In genomic region chr11:27910186-27910941, GRCh38 we compare ENCODE assay signal across 19 cellular contexts.
DNase-seq lines count a peak whose midpoint lies in the region; TF ChIP-seq lines count a peak whose summit lies in the region.
"Had no signal": no experiment of that assay in that cellular context is flagged by ENCODE, and none has a peak within 500 bp of the region (broad histone marks: within the 10 kb centered on the region; RNA-seq: fewer than 3 reads in every experiment).

No MANE protein-coding gene starts in this region.

- H3K27me3 Mint-ChIP-seq in activated T-helper 2 cell treated with anti-CD3 and anti-CD28 coated beads, Interferon-gamma antibody, Interleukin-2, Interleukin-4, amounts not matched to agents 10 μg/mL and 5 μg/mL and 100 μg/mL, durations not matched to agents 14 hours and 24 hours and 36 hours (ENCODE audit: low read depth): no peaks in the 10 kb centered on the region

- H3K4me3 ChIP-seq in SJSA1 (no peak overlapping the region), epithelial cell of proximal tubule (ENCODE audit: low read depth, low read length) (no peak overlapping the region), skeletal muscle cell (ENCODE audit: low read depth, low read length) (no peak overlapping the region)
- H3K4me3 ChIP-seq: gastroesophageal sphincter, neural progenitor cell, right atrium auricular region had no signal

- H3K36me3 Mint-ChIP-seq in activated T-helper 2 cell treated with anti-CD3 and anti-CD28 coated beads, Interferon-gamma antibody, Interleukin-2, Interleukin-4, amounts not matched to agents 10 μg/mL and 5 μg/mL and 100 μg/mL, durations not matched to agents 14 hours and 24 hours and 36 hours (ENCODE audit: low read depth): no peaks in the 10 kb centered on the region
- H3K36me3 Mint-ChIP-seq: memory B cell, neural progenitor cell, WTC11 had no signal

- no peak for TF ChIP-seq CTCF in epithelial cell of proximal tubule (conservative IDR thresholded peaks at IDR 0.05; ENCODE audit: low read depth, low read length)

- DNase-seq in HCEC 1CT: peak; percentile 85
- DNase-seq in SJSA1 (ENCODE audit: low read depth in 1 of 2, low spot score in 2 of 2): peak; percentile 76 to 87
- DNase-seq in epithelial cell of proximal tubule (ENCODE audit: low read depth): peak; percentile 65
- DNase-seq in skeletal muscle cell (ENCODE audit: low read depth): peak; percentile 45
- DNase-seq in activated CD4-positive, alpha-beta T cell treated with anti-CD3 and anti-CD28 coated beads for 1 hour: no peak
- no peak for DNase-seq in activated T-helper 2 cell treated with anti-CD3 and anti-CD28 coated beads, Interferon-gamma antibody, Interleukin-2, Interleukin-4, amounts not matched to agents 10 μg/mL and 5 μg/mL and 100 μg/mL, durations not matched to agents 14 hours and 24 hours and 36 hours (ENCODE audit: low spot score)
- DNase-seq in NCI-H526 (lab: John Stamatoyannopoulos, UW): no peak
- DNase-seq: activated gamma-delta T cell treated with Interleukin-2 at 50 U/mL for 16 hours; effector memory CD4-positive, alpha-beta T cell; NCI-H2081 treated with DMSO at 0.1 percent for 48 hours; RPMI8226; stimulated activated CD4-positive, alpha-beta T cell treated with anti-CD3 and anti-CD28 coated beads, Interleukin-2, amount 100 ng/mL, for 48 hours; stimulated activated CD8-positive, alpha-beta memory T cell treated with anti-CD3 and anti-CD28 coated beads, Interleukin-4, amount 100 ng/mL, for 48 hours had no signal

- peaks cover 47% of the 10 kb centered on the region for H3K4me1 ChIP-seq in SJSA1 (replicated peaks)
- H3K4me1 ChIP-seq: gastroesophageal sphincter, right atrium auricular region had no signal

- H3K4me3 Mint-ChIP-seq in activated T-helper 2 cell treated with anti-CD3 and anti-CD28 coated beads, Interferon-gamma antibody, Interleukin-2, Interleukin-4, amounts not matched to agents 10 μg/mL and 5 μg/mL and 100 μg/mL, durations not matched to agents 14 hours and 24 hours and 36 hours (ENCODE audit: low read depth): no peak overlapping the region
- H3K4me3 Mint-ChIP-seq: memory B cell, neural progenitor cell, WTC11 had no signal

- no peaks in the 10 kb centered on the region; the same call in 1 of the 2 replicates for H3K9me3 ChIP-seq in SJSA1 (replicated peaks)
- H3K9me3 ChIP-seq: right atrium auricular region had no signal

- H3K4me1 Mint-ChIP-seq in activated T-helper 2 cell treated with anti-CD3 and anti-CD28 coated beads, Interferon-gamma antibody, Interleukin-2, Interleukin-4, amounts not matched to agents 10 μg/mL and 5 μg/mL and 100 μg/mL, durations not matched to agents 14 hours and 24 hours and 36 hours (ENCODE audit: low read depth): peaks cover 4% of the 10 kb centered on the region
- H3K4me1 Mint-ChIP-seq: memory B cell, neural progenitor cell, WTC11 had no signal

- intact Hi-C loops in activated T-helper 2 cell treated with anti-CD3 and anti-CD28 coated beads, Interferon-gamma antibody, Interleukin-2, Interleukin-4, amounts not matched to agents 10 μg/mL and 5 μg/mL and 100 μg/mL, durations not matched to agents 14 hours and 24 hours and 36 hours (cut with micrococcal nuclease): no loop called here

- H3K27ac ChIP-seq in SJSA1: peak overlapping the region; percentile 78
- H3K27ac ChIP-seq: C4-2B, gastroesophageal sphincter, neural progenitor cell, right atrium auricular region had no signal

- H3K9me3 Mint-ChIP-seq in activated T-helper 2 cell treated with anti-CD3 and anti-CD28 coated beads, Interferon-gamma antibody, Interleukin-2, Interleukin-4, amounts not matched to agents 10 μg/mL and 5 μg/mL and 100 μg/mL, durations not matched to agents 14 hours and 24 hours and 36 hours: no peaks in the 10 kb centered on the region
- H3K9me3 Mint-ChIP-seq: neural progenitor cell, WTC11 had no signal

- H3K36me3 ChIP-seq in SJSA1: peaks cover 7% of the 10 kb centered on the region; the same call in 1 of the 2 replicates
- H3K36me3 ChIP-seq: gastroesophageal sphincter, neural progenitor cell, right atrium auricular region had no signal

- H3K27me3 ChIP-seq in SJSA1 (replicated peaks): no peaks in the 10 kb centered on the region
- H3K27me3 ChIP-seq: gastroesophageal sphincter, neural progenitor cell, right atrium auricular region had no signal

- H3K27ac Mint-ChIP-seq in activated T-helper 2 cell treated with anti-CD3 and anti-CD28 coated beads, Interferon-gamma antibody, Interleukin-2, Interleukin-4, amounts not matched to agents 10 μg/mL and 5 μg/mL and 100 μg/mL, durations not matched to agents 14 hours and 24 hours and 36 hours: no peak overlapping the region
- H3K27ac Mint-ChIP-seq: memory B cell, neural progenitor cell, WTC11 had no signal

Comparison
In these comparisons a context has a peak if more than half of its experiments do, and no peak if none do; other contexts are left out.
1. DNase-seq: peak in HCEC 1CT (single experiment), SJSA1 (2 of 2), epithelial cell of proximal tubule (single experiment) and skeletal muscle cell (single experiment); none in activated CD4-positive, alpha-beta T cell treated with anti-CD3 and anti-CD28 coated beads for 1 hour (single experiment), activated T-helper 2 cell treated with anti-CD3 and anti-CD28 coated beads, Interferon-gamma antibody, Interleukin-2, Interleukin-4, amounts not matched to agents 10 μg/mL and 5 μg/mL and 100 μg/mL, durations not matched to agents 14 hours and 24 hours and 36 hours (single experiment) and NCI-H526 (0 of 2).